ENCODE assay signal across 13 cellular contexts in the genomic region with DNA sequence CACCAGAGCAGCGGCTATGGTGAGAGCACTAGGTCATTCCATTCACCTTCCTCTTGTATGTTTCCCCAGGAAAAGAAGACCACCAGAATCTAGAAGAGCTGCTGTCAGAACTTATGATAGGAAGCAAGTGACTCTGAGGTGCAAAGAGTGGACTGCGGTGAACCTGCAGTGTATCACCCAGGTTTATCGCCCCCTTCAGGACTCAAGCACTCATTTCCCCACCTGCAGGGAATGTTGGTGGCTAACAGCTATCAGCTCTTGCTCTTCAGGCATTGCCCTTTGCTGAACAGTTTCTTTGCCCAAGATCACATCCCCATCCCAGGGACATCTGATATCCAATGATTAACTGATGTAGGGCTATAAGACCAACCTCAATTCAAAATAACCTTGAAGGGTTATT.
DNase-seq lines count a peak whose midpoint lies in the region; ATAC-seq and TF ChIP-seq lines count a peak whose summit lies in the region.
"Had no signal": no experiment of that assay in that cellular context is flagged by ENCODE, and none has a peak within 500 bp of the region (broad histone marks: within the 10 kb centered on the region; RNA-seq: fewer than 3 reads in every experiment).

No MANE protein-coding gene starts in this region.

- H3K27me3 Mint-ChIP-seq in MCF 10A (ENCODE audit: insufficient read depth, unreplicated experiment): no peaks in the 10 kb centered on the region
- no peaks in the 10 kb centered on the region for H3K27me3 Mint-ChIP-seq in endodermal cell (ENCODE audit: insufficient read depth)
- peaks cover 3% of the 10 kb centered on the region for H3K27me3 Mint-ChIP-seq in nephron progenitor cell (ENCODE audit: low read depth, poor library complexity)

- H3K36me3 ChIP-seq in breast epithelium (no peaks in the 10 kb centered on the region), endodermal cell (ENCODE audit: control insufficient read depth, insufficient read depth, low read length) (peaks cover 58% of the 10 kb centered on the region), upper lobe of right lung (no peaks in the 10 kb centered on the region)
- H3K36me3 ChIP-seq: BLaER1 treated with 17β-estradiol and CSF1 and Interleukin-3, amounts not matched to agents 10 nM and 100 nM had no signal

- TF ChIP-seq CTCF in MCF 10A (IDR thresholded peaks at IDR 0.05; ENCODE audit: unreplicated experiment) (peak; percentile 10), breast epithelium (IDR thresholded peaks at IDR 0.05) (no peak), endodermal cell (conservative IDR thresholded peaks at IDR 0.05) (peak; percentile 81), upper lobe of right lung (IDR thresholded peaks at IDR 0.05) (peak; percentile 23), nephron progenitor cell (IDR thresholded peaks at IDR 0.05) (no peak)

- peaks cover 16% of the 10 kb centered on the region for H3K4me1 Mint-ChIP-seq in MCF 10A (ENCODE audit: insufficient read depth, unreplicated experiment)
- H3K4me1 Mint-ChIP-seq in endodermal cell: peaks cover 27% of the 10 kb centered on the region
- peaks cover 5% of the 10 kb centered on the region for H3K4me1 Mint-ChIP-seq in nephron progenitor cell

- POLR2A ChIA-PET in MCF 10A (lab: Yijun Ruan, JAX): no interaction called here

- no peak overlapping the region for H3K9ac ChIP-seq in endodermal cell (ENCODE audit: extremely low read depth, low read length, poor library complexity, severe bottlenecking)

- no peak for TF ChIP-seq POLR2A in breast epithelium (IDR thresholded peaks at IDR 0.05)

- H3K9me3 Mint-ChIP-seq in MCF 10A (ENCODE audit: unreplicated experiment) (no peaks in the 10 kb centered on the region), endodermal cell (no peaks in the 10 kb centered on the region), nephron progenitor cell (peaks cover 7% of the 10 kb centered on the region)

- H3K36me3 Mint-ChIP-seq in MCF 10A (ENCODE audit: insufficient read depth, unreplicated experiment) (no peaks in the 10 kb centered on the region), endodermal cell (ENCODE audit: low read depth) (peaks cover 63% of the 10 kb centered on the region), nephron progenitor cell (ENCODE audit: low read depth) (no peaks in the 10 kb centered on the region)

- H3K4me3 Mint-ChIP-seq in MCF 10A (ENCODE audit: unreplicated experiment): no peak overlapping the region
- H3K4me3 Mint-ChIP-seq in endodermal cell: no peak overlapping the region
- H3K4me3 Mint-ChIP-seq in nephron progenitor cell: no peak overlapping the region
- H3K4me3 Mint-ChIP-seq: activated naive CD8-positive, alpha-beta T cell treated with anti-CD3 and anti-CD28 coated beads, Interleukin-2, amount 50 U/mL, for 24 hours had no signal

- peak; percentile 21 for ATAC-seq in upper lobe of right lung
- no peak for ATAC-seq in GM18858 (IDR thresholded peaks at IDR 0.05; ENCODE audit: unreplicated experiment)
- ATAC-seq: activated naive CD8-positive, alpha-beta T cell treated with anti-CD3 and anti-CD28 coated beads, Interleukin-2, amount 50 U/mL, for 24 hours; esophagus mucosa; left cardiac atrium had no signal

- CTCF ChIA-PET in MCF 10A (lab: Yijun Ruan, JAX): interaction anchor here (1.0 to 1.4 kb wide), 2 partner anchors 9 to 64 kb away, joined by 3 to 5 read pairs; no protein-coding TSS in a partner anchor

- no peak overlapping the region for H3K27ac Mint-ChIP-seq in MCF 10A (ENCODE audit: low read depth, unreplicated experiment)
- H3K27ac Mint-ChIP-seq in endodermal cell: no peak overlapping the region
- H3K27ac Mint-ChIP-seq in nephron progenitor cell: no peak overlapping the region
- H3K27ac Mint-ChIP-seq: activated naive CD8-positive, alpha-beta T cell treated with anti-CD3 and anti-CD28 coated beads, Interleukin-2, amount 50 U/mL, for 24 hours had no signal

- no peak overlapping the region for H3K27ac ChIP-seq in breast epithelium
- no peak overlapping the region for H3K27ac ChIP-seq in endodermal cell (ENCODE audit: low read depth, low read length)
- H3K27ac ChIP-seq in upper lobe of right lung: no peak overlapping the region

- no peak overlapping the region for H3K4me3 ChIP-seq in breast epithelium
- H3K4me3 ChIP-seq in endodermal cell (ENCODE audit: low read length): no peak overlapping the region
- no peak overlapping the region for H3K4me3 ChIP-seq in upper lobe of right lung

- H3K9me3 ChIP-seq in breast epithelium (peaks cover 0 to 9% of the 10 kb centered on the region in 2 donors), endodermal cell (ENCODE audit: control insufficient read depth, low read length) (peaks cover 14% of the 10 kb centered on the region), upper lobe of right lung (no peaks in the 10 kb centered on the region)

- DNase-seq in MCF 10A (ENCODE audit: unreplicated experiment) (no peak), breast epithelium (ENCODE audit: low spot score in 2 of 2) (no peak), NAMALWA (ENCODE audit: low spot score) (peak; percentile 59), endodermal cell (peak; percentile 73), upper lobe of right lung (no peak), NOMO-1 treated with DMSO at 0.1 percent for 48 hours (lab: John Stamatoyannopoulos, UW; ENCODE audit: unreplicated experiment) (no peak), nephron progenitor cell (no peak)
- DNase-seq: activated naive CD8-positive, alpha-beta T cell treated with anti-CD3 and anti-CD28 coated beads, Interleukin-2, amount 50 U/mL, for 24 hours; left cardiac atrium; NCI-H1105 had no signal

- no peaks in the 10 kb centered on the region for H3K4me1 ChIP-seq in breast epithelium
- H3K4me1 ChIP-seq in endodermal cell (ENCODE audit: control insufficient read depth, insufficient read depth, low read length): no peaks in the 10 kb centered on the region
- H3K4me1 ChIP-seq in upper lobe of right lung: peaks cover 13% of the 10 kb centered on the region

- H3K27me3 ChIP-seq in breast epithelium (no peaks in the 10 kb centered on the region), endodermal cell (ENCODE audit: control insufficient read depth, insufficient read depth, low read length, poor library complexity, severe bottlenecking) (no peaks in the 10 kb centered on the region), upper lobe of right lung (no peaks in the 10 kb centered on the region)
- H3K27me3 ChIP-seq: BLaER1 treated with 17β-estradiol and CSF1 and Interleukin-3, amounts not matched to agents 10 nM and 100 nM had no signal

- 80 to 92% methylated on average over 3 of the region's 3 CpGs for WGBS in endodermal cell (ENCODE audit: insufficient coverage in 1 of 2, insufficient read length in 1 of 2), 2 experiments

- intact Hi-C loops in MCF 10A (cut with micrococcal nuclease) (no loop called here), breast epithelium (cut with DNase I; ENCODE audit: low total_unique reads) (no loop called here), upper lobe of right lung (cut with DNase I) (no loop called here)

- no TSS peak for BruUV-seq in MCF 10A (replicated peaks; lab: Mats Ljungman, UMichigan)

Comparison
In these comparisons a context has a peak if more than half of its experiments do, and no peak if none do; other contexts are left out.
1. CTCF ChIP-seq: peak in MCF 10A (single experiment), endodermal cell (single experiment) and upper lobe of right lung (single experiment); none in breast epithelium (0 of 3) and nephron progenitor cell (single experiment).
2. DNase-seq: peak in NAMALWA (single experiment) and endodermal cell (single experiment); none in MCF 10A (single experiment), breast epithelium (0 of 2), upper lobe of right lung (single experiment), NOMO-1 treated with DMSO at 0.1 percent for 48 hours (single experiment) and nephron progenitor cell (single experiment).